ENCODE assay signal across 8 cellular contexts in the genomic region with DNA sequence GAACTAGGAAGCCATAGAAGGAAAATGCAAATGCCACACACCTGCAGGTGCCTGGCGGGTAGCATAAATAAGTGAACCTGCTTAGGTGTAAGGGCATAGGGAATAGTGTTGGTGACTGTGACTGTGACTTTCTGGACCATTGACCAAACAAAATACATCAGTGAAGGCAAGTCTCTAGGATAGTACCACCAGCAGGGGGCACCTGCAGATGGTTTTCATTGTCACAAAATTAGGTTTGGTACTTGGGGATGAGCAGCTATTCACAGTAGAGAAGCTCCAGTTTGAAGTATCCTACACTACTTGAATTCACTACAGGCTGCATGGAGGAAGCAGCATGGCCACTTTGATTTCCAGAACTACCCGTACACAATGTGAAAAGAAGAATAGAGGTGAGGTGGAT. TPM values are rescaled to one million over a fixed set of nuclear protein-coding genes. Genes with fewer than 3 reads are reported as not detected.
DNase-seq lines count a peak whose midpoint lies in the region; ATAC-seq and TF ChIP-seq lines count a peak whose summit lies in the region.
"Not testable (repeated sequence)": the region's sequence is repeated elsewhere in the genome, so short reads cannot be mapped to it uniquely, and the experiment has no call there.

No MANE protein-coding gene starts in this region.

- H3K4me2 ChIP-seq in DND-41 (ENCODE audit: insufficient read depth, low read length) = not testable (repeated sequence)

- not testable (repeated sequence) for H3K27me3 Mint-ChIP-seq in activated CD8-positive, alpha-beta T cell treated with anti-CD3 and anti-CD28 coated beads for 36 hours

- not testable (repeated sequence) for H3K4me3 ChIP-seq in DND-41 (ENCODE audit: low read depth in 1 of 2, low read length in 2 of 2); Panc1 (ENCODE audit: low read depth in 2 of 2, low read length in 2 of 2); body of pancreas; heart right ventricle; lower lobe of right lung; psoas muscle; upper lobe of right lung

- H3K36me3 ChIP-seq in DND-41 (ENCODE audit: insufficient read depth, low read length); Panc1 (ENCODE audit: control insufficient read depth, insufficient read depth, low read length); body of pancreas (replicated peaks in 1 of 2; ENCODE audit: insufficient read depth in 1 of 2, low read depth in 2 of 2); heart right ventricle; lower lobe of right lung; psoas muscle (ENCODE audit: insufficient read depth in 1 of 2, low read depth in 1 of 2); upper lobe of right lung: not testable (repeated sequence)

- H3K9ac ChIP-seq in DND-41 (ENCODE audit: low read depth, low read length) = not testable (repeated sequence)

- H3K4me3 Mint-ChIP-seq in activated CD8-positive, alpha-beta T cell treated with anti-CD3 and anti-CD28 coated beads for 36 hours = not testable (repeated sequence)

- CTCF ChIA-PET in Panc1 (lab: Charles Lee); activated CD8-positive, alpha-beta T cell treated with anti-CD3 and anti-CD28 coated beads for 36 hours (lab: Charles Lee): not testable (repeated sequence)

- POLR2A ChIA-PET in Panc1 (lab: Charles Lee); activated CD8-positive, alpha-beta T cell treated with anti-CD3 and anti-CD28 coated beads for 36 hours (lab: Charles Lee): not testable (repeated sequence)

- H3K9me3 Mint-ChIP-seq in activated CD8-positive, alpha-beta T cell treated with anti-CD3 and anti-CD28 coated beads for 36 hours = not testable (repeated sequence)

- not testable (repeated sequence) for H3K79me2 ChIP-seq in DND-41 (ENCODE audit: insufficient read depth, low read length)

- peak; percentile 75 for ATAC-seq in DND-41 (ENCODE audit: insufficient read depth, low read depth)
- peak; percentile 79 for ATAC-seq in Panc1
- ATAC-seq in activated CD8-positive, alpha-beta T cell treated with anti-CD3 and anti-CD28 coated beads for 36 hours = peak; percentile 85
- peak; percentile 45 for ATAC-seq in body of pancreas
- ATAC-seq in heart right ventricle = peak; percentile 66 to 84 (median 76)
- ATAC-seq in lower lobe of right lung = peak; percentile 71 to 81
- peak; percentile 85 to 93 (median 90) for ATAC-seq in psoas muscle
- ATAC-seq in upper lobe of right lung = peak; percentile 88

- not testable (repeated sequence) for BruUV-seq in Panc1 (replicated peaks; lab: Mats Ljungman, UMichigan)

- TF ChIP-seq CTCF in DND-41 (IDR thresholded peaks at IDR 0.05; ENCODE audit: borderline replicate concordance, extremely low read depth, low read length, poor library complexity, severe bottlenecking); Panc1 (IDR thresholded peaks at IDR 0.05); activated CD8-positive, alpha-beta T cell treated with anti-CD3 and anti-CD28 coated beads for 36 hours (IDR thresholded peaks at IDR 0.05); body of pancreas (IDR thresholded peaks at IDR 0.05); heart right ventricle (IDR thresholded peaks at IDR 0.05); lower lobe of right lung (IDR thresholded peaks at IDR 0.05); psoas muscle (IDR thresholded peaks at IDR 0.05); upper lobe of right lung (IDR thresholded peaks at IDR 0.05): not testable (repeated sequence)

- DNase-seq in DND-41; Panc1 (ENCODE audit: low read depth, low spot score); activated CD8-positive, alpha-beta T cell treated with anti-CD3 and anti-CD28 coated beads for 36 hours; body of pancreas; heart right ventricle; lower lobe of right lung; psoas muscle; upper lobe of right lung: not testable (repeated sequence)

- not testable (repeated sequence) for H3K9me3 ChIP-seq in DND-41 (ENCODE audit: insufficient read depth, low read length, severe bottlenecking); Panc1 (ENCODE audit: control insufficient read depth, insufficient read depth, low read depth, low read length); body of pancreas; heart right ventricle; lower lobe of right lung; psoas muscle; upper lobe of right lung

- WGBS in body of pancreas, 2 donors = no CpG with 5 or more reads among the region's 2 CpGs
- no CpG with 5 or more reads among the region's 2 CpGs for WGBS in heart right ventricle, 2 donors
- no CpG with 5 or more reads among the region's 2 CpGs for WGBS in psoas muscle, 3 donors

- not testable (repeated sequence) for H3K27ac Mint-ChIP-seq in activated CD8-positive, alpha-beta T cell treated with anti-CD3 and anti-CD28 coated beads for 36 hours

- not testable (repeated sequence) for H2AFZ ChIP-seq in DND-41 (ENCODE audit: low read depth, low read length)

- H3K36me3 Mint-ChIP-seq in activated CD8-positive, alpha-beta T cell treated with anti-CD3 and anti-CD28 coated beads for 36 hours (ENCODE audit: low read depth) = not testable (repeated sequence)

- in situ Hi-C loops in Panc1 (cut with HindIII; ENCODE audit: low pct_unique_long_range_greater_than_20kb, low sequenced_read_pairs) = not testable (repeated sequence)

- not testable (repeated sequence) for H4K20me1 ChIP-seq in DND-41 (ENCODE audit: insufficient read depth, low read length)

- not testable (repeated sequence) for H3K27me3 ChIP-seq in DND-41 (ENCODE audit: insufficient read depth, low read length, poor library complexity); Panc1 (ENCODE audit: control insufficient read depth, insufficient read depth, low read length); body of pancreas; heart right ventricle; lower lobe of right lung (ENCODE audit: low read depth); psoas muscle (ENCODE audit: insufficient read depth in 3 of 3, low read length in 2 of 3); upper lobe of right lung

- not testable (repeated sequence) for H3K4me1 ChIP-seq in DND-41 (ENCODE audit: insufficient read depth, low read length); Panc1 (ENCODE audit: control insufficient read depth, insufficient read depth, low read length); body of pancreas; heart right ventricle; lower lobe of right lung; psoas muscle; upper lobe of right lung

- not testable (repeated sequence) for H3K4me1 Mint-ChIP-seq in activated CD8-positive, alpha-beta T cell treated with anti-CD3 and anti-CD28 coated beads for 36 hours (ENCODE audit: low read depth)

- not testable (repeated sequence) for TF ChIP-seq POLR2A in body of pancreas (IDR thresholded peaks at IDR 0.05)

- intact Hi-C loops in Panc1 (cut with micrococcal nuclease; ENCODE audit: unreplicated experiment); activated CD8-positive, alpha-beta T cell treated with anti-CD3 and anti-CD28 coated beads for 36 hours (cut with micrococcal nuclease); body of pancreas (cut with DNase I); heart right ventricle (cut with DNase I); lower lobe of right lung (cut with DNase I); psoas muscle (cut with DNase I); upper lobe of right lung (cut with DNase I): not testable (repeated sequence)

- H3K27ac ChIP-seq in DND-41 (ENCODE audit: low read length); Panc1 (ENCODE audit: low read length); body of pancreas; heart right ventricle; lower lobe of right lung; psoas muscle; upper lobe of right lung: not testable (repeated sequence)

RNA-seq across cellular contexts. Expression of a gene that starts 37.3 kb away (rescaled TPM):
- 23.7 TPM for total RNA-seq in Panc1 (2021; ENCODE audit: unreplicated experiment)
- 11.8 TPM for polyA plus RNA-seq in Panc1 (2012; ENCODE audit: insufficient read length)
- 10 to 100 TPM; 17.3 to 18.8 TPM for total RNA-seq in activated CD8-positive, alpha-beta T cell treated with anti-CD3 and anti-CD28 coated beads for 36 hours
- total RNA-seq in body of pancreas = 10 to 100 TPM; 20.8 to 32.2 TPM
- total RNA-seq in heart right ventricle = 10 to 100 TPM; 12.9 to 18.5 (median 15.5) TPM
- polyA plus RNA-seq in heart right ventricle = 10 to 100 TPM; 12.1 to 14.7 TPM
- total RNA-seq in lower lobe of right lung = 31.0 TPM
- total RNA-seq in psoas muscle = 10 to 100 TPM; 14.7 to 24.4 (median 24.1) TPM
- polyA plus RNA-seq in psoas muscle = 10 to 100 TPM; 14.2 to 26.9 (median 20.6) TPM
- total RNA-seq in upper lobe of right lung = 30.2 TPM
